In the genomic region with DNA sequence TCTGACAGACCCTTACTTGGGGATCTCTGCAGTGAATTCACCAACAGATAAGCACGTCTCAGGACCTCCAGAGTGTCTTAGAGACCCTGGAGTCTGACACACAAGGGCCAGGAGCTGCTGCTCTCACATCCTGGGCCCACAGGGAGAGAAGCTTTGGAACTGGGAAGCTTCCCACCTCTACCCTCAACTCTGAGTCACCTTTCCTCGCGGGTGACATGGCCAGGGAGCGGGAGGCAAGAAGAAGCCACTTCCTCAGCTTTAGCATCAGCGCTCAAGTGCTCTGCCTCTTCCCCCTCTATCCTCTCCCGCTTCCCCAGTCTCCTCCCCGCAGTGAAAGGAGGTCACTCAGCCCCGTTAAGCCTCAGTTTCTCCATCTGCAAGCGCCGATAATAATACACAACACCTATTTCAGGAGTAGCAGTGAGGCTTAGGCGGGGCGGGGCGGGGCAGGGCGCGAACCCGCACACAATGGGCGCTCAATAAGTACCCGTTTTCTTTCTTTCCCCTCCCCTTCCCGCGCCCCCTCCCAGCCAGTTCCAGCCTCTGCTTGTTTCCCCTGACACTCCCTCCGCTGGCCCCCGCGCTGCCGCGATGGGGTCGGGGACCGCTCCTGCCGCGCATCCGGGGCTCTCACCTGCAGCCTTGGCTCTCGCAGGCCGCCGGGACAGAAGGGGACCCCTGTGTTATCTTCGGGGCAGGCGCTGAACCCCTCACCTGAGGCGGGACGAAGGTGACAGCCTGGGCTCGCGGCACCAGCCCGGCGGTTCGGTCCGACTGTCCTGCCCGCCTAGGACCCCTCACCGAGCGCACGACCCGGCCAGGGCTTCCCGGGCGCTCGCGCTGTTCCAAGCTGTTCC, we compare ENCODE assay signal across 8 cellular contexts. TPM values are rescaled to one million over a fixed set of nuclear protein-coding genes. Genes with fewer than 3 reads are reported as not detected.
DNase-seq lines count a peak whose midpoint lies in the region; ATAC-seq and TF ChIP-seq lines count a peak whose summit lies in the region.

No MANE protein-coding gene starts in this region.

- H3K18ac ChIP-seq in mesendoderm (ENCODE audit: low read length): peak overlapping the region; percentile 20

- H4K5ac ChIP-seq in mesendoderm (ENCODE audit: low read length): no peak overlapping the region

- CTCF ChIA-PET in T-cell (lab: Charles Lee): interaction anchor here (0.6 to 1.2 kb wide), 5 partner anchors 45 to 136 kb away, joined by 3 read pairs; no protein-coding TSS in a partner anchor

- H3K36me3 ChIP-seq in mesendoderm (ENCODE audit: control insufficient read depth, insufficient read depth, low read length) (no peaks in the 10 kb centered on the region), transverse colon (no peaks in the 10 kb centered on the region)

- H3K23ac ChIP-seq in mesendoderm (ENCODE audit: low read length): no peak overlapping the region

- peak; percentile 36 for DNase-seq in DMS79 (lab: John Stamatoyannopoulos, UW)
- DNase-seq in T-cell: peak in 23 of 34 experiments; percentile 10 to 42 (median 23)
- DNase-seq in chondrocyte (ENCODE audit: low spot score): no peak
- DNase-seq in mesendoderm: peak; percentile 47
- DNase-seq in transverse colon: peak; percentile 33
- DNase-seq in GM19240 (ENCODE audit: insufficient read length, low spot score): no peak
- no peak for DNase-seq in H4 (ENCODE audit: low spot score)

- POLR2A ChIA-PET in T-cell (lab: Charles Lee): interaction anchor here in 1 of 2 donors (0.6 kb wide), 1 partner anchor 31 kb away, joined by 4 read pairs; no protein-coding TSS in a partner anchor

- H2BK15ac ChIP-seq in mesendoderm (replicated peaks; ENCODE audit: low read depth): no peak overlapping the region

- H3K4me1 ChIP-seq in mesendoderm (ENCODE audit: control insufficient read depth, low read depth, low read length) (no peaks in the 10 kb centered on the region), transverse colon (peaks cover 12 to 18% (median 15%) of the 10 kb centered on the region in 4 donors)

- no peaks in the 10 kb centered on the region for H3K27me3 Mint-ChIP-seq in T-cell
- H3K27me3 Mint-ChIP-seq in chondrocyte (ENCODE audit: low read depth): no peaks in the 10 kb centered on the region

- H3K4me1 Mint-ChIP-seq in T-cell (peaks cover 21 to 45% (median 45%) of the 10 kb centered on the region in 3 donors), chondrocyte (ENCODE audit: low read depth) (peaks cover 16% of the 10 kb centered on the region)

- TF ChIP-seq CTCF in chondrocyte (IDR thresholded peaks at IDR 0.05) (no peak), transverse colon (IDR thresholded peaks at IDR 0.05) (no peak)

- peak overlapping the region; percentile 76 to 84 for H3K27ac Mint-ChIP-seq in T-cell
- no peak overlapping the region for H3K27ac Mint-ChIP-seq in chondrocyte (ENCODE audit: unreplicated experiment)

- no peak overlapping the region for H4K8ac ChIP-seq in mesendoderm (ENCODE audit: low read depth, low read length)

- no peaks in the 10 kb centered on the region for H3K9me3 ChIP-seq in transverse colon

- no peak for TF ChIP-seq POLR2A in transverse colon (IDR thresholded peaks at IDR 0.05)

- H3K4me3 ChIP-seq in mesendoderm (ENCODE audit: low read length): peak overlapping the region; percentile 68
- H3K4me3 ChIP-seq in transverse colon: peak overlapping the region; percentile 57 to 74 (median 68)

- TF ChIP-seq EP300 in transverse colon (IDR thresholded peaks at IDR 0.05; ENCODE audit: low read depth): no peak

- H3K27ac ChIP-seq in mesendoderm (ENCODE audit: low read depth, low read length): no peak overlapping the region
- peak overlapping the region in 3 of 4 donors; percentile 1 to 52 (median 38) for H3K27ac ChIP-seq in transverse colon

- peak; percentile 4 for ATAC-seq in HG02642 (IDR thresholded peaks at IDR 0.05; ENCODE audit: poor library complexity, unreplicated experiment)
- peak in 3 of 4 experiments; percentile 0 to 21 (median 5) for ATAC-seq in T-cell (replicated peaks in 1 of 4)

- no peak overlapping the region for H2BK120ac ChIP-seq in mesendoderm (ENCODE audit: low read depth, low read length)

- WGBS in mesendoderm (ENCODE audit: extremely low coverage, insufficient coverage, low lambda C conversion rate): no CpG with 5 or more reads among the region's 52 CpGs
- WGBS in transverse colon (ENCODE audit: low coverage in 1 of 2), 2 donors: 11% methylated on average over 35 of the region's 52 CpGs; no CpG with 5 or more reads in 1 of the 2 donors

- no peaks in the 10 kb centered on the region for H3K9me3 Mint-ChIP-seq in T-cell
- no peaks in the 10 kb centered on the region for H3K9me3 Mint-ChIP-seq in chondrocyte (ENCODE audit: low read depth)

- peak overlapping the region; percentile 92 for H3K56ac ChIP-seq in mesendoderm (ENCODE audit: low read length)

- no peak overlapping the region for H3K4ac ChIP-seq in mesendoderm (ENCODE audit: low read depth, low read length)

- no peaks in the 10 kb centered on the region for H3K79me1 ChIP-seq in mesendoderm (ENCODE audit: low read length)

- H3K4me3 Mint-ChIP-seq in T-cell (peak overlapping the region; percentile 83 to 88 (median 87)), chondrocyte (ENCODE audit: unreplicated experiment) (peak overlapping the region; percentile 66)

- H3K27me3 ChIP-seq in mesendoderm (ENCODE audit: insufficient read depth, low read length, poor library complexity) (peaks cover 3% of the 10 kb centered on the region), transverse colon (peaks cover 19% of the 10 kb centered on the region)

- peak overlapping the region; percentile 81 for H3K9ac ChIP-seq in mesendoderm (ENCODE audit: low read length)

- H2AK5ac ChIP-seq in mesendoderm (ENCODE audit: low read length): no peak overlapping the region

- in situ Hi-C loops in transverse colon (cut with MboI; ENCODE audit: low pct_ligation_motif_present in 1 of 4, low pct_unique_long_range_greater_than_20kb in 1 of 4, low sequenced_read_pairs in 3 of 4): loop anchor here (25.0 kb wide), 2 partner anchors 88 to 238 kb away; partner anchors contain the start of gene KLHL35 (in 1 of the 4)

- H3K4me2 ChIP-seq in mesendoderm (ENCODE audit: low read length): peak overlapping the region; percentile 95

- intact Hi-C loops in transverse colon (cut with DNase I; ENCODE audit: low total_unique reads): no loop called here

- no peaks in the 10 kb centered on the region for H3K79me2 ChIP-seq in mesendoderm (ENCODE audit: control insufficient read depth, insufficient read depth, low read length)

- no peak overlapping the region for H2BK5ac ChIP-seq in mesendoderm (ENCODE audit: low read length)

- no peaks in the 10 kb centered on the region for H3K36me3 Mint-ChIP-seq in T-cell
- H3K36me3 Mint-ChIP-seq in chondrocyte (ENCODE audit: low read depth): no peaks in the 10 kb centered on the region

RNA-seq across cellular contexts. Expression of gene GDPD5, which starts 0.9 kb away (rescaled TPM):
- total RNA-seq in T-cell (10 to 100 TPM; 31.4 to 81.3 (median 70.9) TPM), chondrocyte (8.9 to 12.6 TPM (median 11.3 TPM) in 3 replicates), transverse colon (10 to 100 TPM in 1 of 4 donors, 1 to 10 TPM in 2, not detected in 1; 3.7 to 10.1 (median 7.1) TPM)
- 10.9 TPM for polyA plus RNA-seq in mesendoderm (2013, experiment 1 of 2)
- polyA plus RNA-seq in mesendoderm (2013, experiment 2 of 2): 11.4 TPM
- 6.8 and 8.0 TPM in 2 replicates for total RNA-seq in H4 (2014; rRNA removed; shearing (Covaris generic))

RNA-seq across cellular contexts. Expression of gene SERPINH1, which starts 37.2 kb away (rescaled TPM):
- total RNA-seq in T-cell: 10 to 100 TPM in 3 of 5 donors, 1 to 10 TPM in 2; 5.2 to 16.4 (median 13.9) TPM
- total RNA-seq in chondrocyte: 1,000 to 1,204 TPM (median 1,170 TPM) in 3 replicates
- polyA plus RNA-seq in mesendoderm (2013, experiment 1 of 2): 398 TPM
- 396 TPM for polyA plus RNA-seq in mesendoderm (2013, experiment 2 of 2)
- 100 to 1,000 TPM in 1 of 4 donors, 10 to 100 TPM in 3; 34.8 to 169 (median 76.0) TPM for total RNA-seq in transverse colon
- 986 and 1,416 TPM in 2 replicates for total RNA-seq in H4 (2014; rRNA removed; shearing (Covaris generic))

Comparison
In these comparisons a context has a peak if more than half of its experiments do, and no peak if none do; other contexts are left out.
1. DNase-seq: peak in DMS79 (single experiment), T-cell (23 of 34), mesendoderm (single experiment) and transverse colon (single experiment); none in chondrocyte (single experiment), GM19240 (single experiment) and H4 (single experiment).